ENCODE assay signal across 20 cellular contexts in genomic region chr21:44640761-44641160, GRCh38. TPM values are rescaled to one million over a fixed set of nuclear protein-coding genes. Genes with fewer than 3 reads are reported as not detected.
A peak's percentile ranks its signal among the peaks of the same experiment; 100 is the strongest.
DNase-seq lines count a peak whose midpoint lies in the region; ATAC-seq and TF ChIP-seq lines count a peak whose summit lies in the region.
"Had no signal": no experiment of that assay in that cellular context is flagged by ENCODE, and none has a peak within 500 bp of the region (broad histone marks: within the 10 kb centered on the region; RNA-seq: fewer than 3 reads in every experiment).

No MANE protein-coding gene starts in this region.

- TF ChIP-seq CTCF in endodermal cell (conservative IDR thresholded peaks at IDR 0.05) (no peak), osteoblast (IDR thresholded peaks at IDR 0.05; ENCODE audit: extremely low read depth, low read depth, low read length) (no peak)

- no peak overlapping the region for H3K4me3 ChIP-seq in endodermal cell (ENCODE audit: low read length)
- H3K4me3 ChIP-seq in osteoblast (ENCODE audit: insufficient read depth, low read length): no peak overlapping the region
- H3K4me3 ChIP-seq: BLaER1 had no signal

- no peak overlapping the region for H3K4me3 Mint-ChIP-seq in endodermal cell
- H3K4me3 Mint-ChIP-seq: CD4-positive, alpha-beta T cell; CD8-positive, alpha-beta T cell had no signal

- H3K36me3 ChIP-seq in endodermal cell (ENCODE audit: control insufficient read depth, insufficient read depth, low read length) (no peaks in the 10 kb centered on the region), osteoblast (ENCODE audit: insufficient read depth, low read length) (no peaks in the 10 kb centered on the region)
- H3K36me3 ChIP-seq: BE2C, BLaER1 had no signal

- H3K9me3 ChIP-seq in endodermal cell (ENCODE audit: control insufficient read depth, low read length) (peaks cover 22% of the 10 kb centered on the region), osteoblast (ENCODE audit: low read depth, low read length) (no peaks in the 10 kb centered on the region)

- 89 to 92% methylated on average over 3 to 5 of the region's 5 CpGs for WGBS in endodermal cell (ENCODE audit: insufficient coverage in 1 of 2, insufficient read length in 1 of 2), 2 experiments

- peaks cover 2% of the 10 kb centered on the region for H3K4me1 Mint-ChIP-seq in endodermal cell

- ATAC-seq in sciatic nerve (no peak), GM19452 (IDR thresholded peaks at IDR 0.05; ENCODE audit: unreplicated experiment) (no peak)
- ATAC-seq: CD8-positive, alpha-beta T cell had no signal

- no peaks in the 10 kb centered on the region for H4K20me1 ChIP-seq in osteoblast (ENCODE audit: insufficient read depth, low read length)
- H4K20me1 ChIP-seq: BLaER1 had no signal

- peaks cover 3% of the 10 kb centered on the region for H3K27me3 Mint-ChIP-seq in endodermal cell (ENCODE audit: insufficient read depth)
- H3K27me3 Mint-ChIP-seq: CD4-positive, alpha-beta T cell had no signal

- no peak overlapping the region for H3K27ac Mint-ChIP-seq in endodermal cell
- H3K27ac Mint-ChIP-seq: CD4-positive, alpha-beta T cell; CD8-positive, alpha-beta T cell had no signal

- peaks cover 44% of the 10 kb centered on the region for H3K9me3 Mint-ChIP-seq in endodermal cell

- H2AFZ ChIP-seq in osteoblast (ENCODE audit: low read length): no peak overlapping the region

- DNase-seq in ecto neural progenitor cell (ENCODE audit: low spot score) (peak; percentile 32), endodermal cell (peak; percentile 15), osteoblast (ENCODE audit: insufficient read length, low spot score, missing footprints) (peak; percentile 11), sciatic nerve (ENCODE audit: low spot score) (peak; percentile 15), T-helper 2 cell (no peak), C1 segment of cervical spinal cord (lab: John Stamatoyannopoulos, UW) (no peak)
- DNase-seq: 8988T; ACHN; BE2C; Caco-2; Calu3; CD4-positive, alpha-beta T cell; DMS79 treated with DMSO at 0.1 percent for 48 hours; GF-D8 had no signal

- H3K4me1 ChIP-seq in endodermal cell (ENCODE audit: control insufficient read depth, insufficient read depth, low read length): no peaks in the 10 kb centered on the region
- no peaks in the 10 kb centered on the region for H3K4me1 ChIP-seq in osteoblast (ENCODE audit: insufficient read depth, low read length)
- H3K4me1 ChIP-seq: BE2C, BLaER1, Caco-2 had no signal

- no peaks in the 10 kb centered on the region for H3K79me2 ChIP-seq in osteoblast (ENCODE audit: insufficient read depth, low read length)

- no peak overlapping the region for H3K9ac ChIP-seq in endodermal cell (ENCODE audit: extremely low read depth, low read length, poor library complexity, severe bottlenecking)
- H3K9ac ChIP-seq: BLaER1 had no signal

- H3K27ac ChIP-seq in endodermal cell (ENCODE audit: low read depth, low read length) (no peak overlapping the region), osteoblast (ENCODE audit: low read depth, low read length) (no peak overlapping the region)
- H3K27ac ChIP-seq: BLaER1, C4-2B had no signal

- intact Hi-C loops in sciatic nerve (cut with DNase I): no loop called here

- peaks cover 4% of the 10 kb centered on the region for H3K36me3 Mint-ChIP-seq in endodermal cell (ENCODE audit: low read depth)
- H3K36me3 Mint-ChIP-seq: CD8-positive, alpha-beta T cell had no signal

- H3K27me3 ChIP-seq in endodermal cell (ENCODE audit: control insufficient read depth, insufficient read depth, low read length, poor library complexity, severe bottlenecking): no peaks in the 10 kb centered on the region
- H3K27me3 ChIP-seq in osteoblast (ENCODE audit: insufficient read depth, low read length): no peaks in the 10 kb centered on the region
- H3K27me3 ChIP-seq: BE2C, BLaER1 had no signal

- H3K4me2 ChIP-seq in osteoblast (ENCODE audit: insufficient read depth, low read length): no peak overlapping the region
- H3K4me2 ChIP-seq: BLaER1 had no signal

RNA-seq across cellular contexts. Expression of gene KRTAP10-10, which starts 3.6 kb away (rescaled TPM):
- total RNA-seq in endodermal cell (not detected), osteoblast (not detected in 2 replicates), sciatic nerve (not detected)
- not detected for polyA plus RNA-seq in endodermal cell (2013, experiment 1 of 2)
- not detected for polyA plus RNA-seq in endodermal cell (2013, experiment 2 of 2)
- total RNA-seq: A673; Caco-2; Calu3; CD4-positive, alpha-beta T cell; CD8-positive, alpha-beta T cell had no signal
- polyA plus RNA-seq: AG04450 had no signal

RNA-seq across cellular contexts. Expression of gene KRTAP10-11, which starts 5.5 kb away (rescaled TPM):
- total RNA-seq in endodermal cell (not detected), osteoblast (not detected in 2 replicates), sciatic nerve (not detected)
- polyA plus RNA-seq in endodermal cell (2013, experiment 1 of 2): not detected
- not detected for polyA plus RNA-seq in endodermal cell (2013, experiment 2 of 2)
- total RNA-seq: A673; Caco-2; Calu3; CD4-positive, alpha-beta T cell; CD8-positive, alpha-beta T cell had no signal
- polyA plus RNA-seq: AG04450 had no signal

RNA-seq across cellular contexts. Expression of gene KRTAP12-4, which starts 13.7 kb away (rescaled TPM):
- total RNA-seq in endodermal cell: not detected
- not detected for polyA plus RNA-seq in endodermal cell (2013, experiment 1 of 2)
- polyA plus RNA-seq in endodermal cell (2013, experiment 2 of 2): not detected
- total RNA-seq in osteoblast: not detected in 2 replicates
- not detected for total RNA-seq in sciatic nerve
- total RNA-seq: Caco-2; Calu3; CD4-positive, alpha-beta T cell; CD8-positive, alpha-beta T cell had no signal
- polyA plus RNA-seq: AG04450 had no signal

RNA-seq across cellular contexts. Expression of gene KRTAP10-9, which starts 13.9 kb away (rescaled TPM):
- total RNA-seq in endodermal cell (not detected), osteoblast (not detected in 2 replicates), sciatic nerve (not detected)
- polyA plus RNA-seq in endodermal cell (2013, experiment 1 of 2): not detected
- polyA plus RNA-seq in endodermal cell (2013, experiment 2 of 2): not detected
- total RNA-seq: A673; Caco-2; Calu3; CD4-positive, alpha-beta T cell; CD8-positive, alpha-beta T cell had no signal
- polyA plus RNA-seq: AG04450 had no signal

RNA-seq across cellular contexts. Expression of gene KRTAP12-3, which starts 17.0 kb away (rescaled TPM):
- total RNA-seq in endodermal cell (not detected), osteoblast (not detected in 2 replicates), sciatic nerve (not detected)
- not detected for polyA plus RNA-seq in endodermal cell (2013, experiment 1 of 2)
- polyA plus RNA-seq in endodermal cell (2013, experiment 2 of 2): not detected
- total RNA-seq: A673; Caco-2; Calu3; CD4-positive, alpha-beta T cell had no signal
- polyA plus RNA-seq: AG04450 had no signal

Comparison
In these comparisons a context has a peak if more than half of its experiments do, and no peak if none do; other contexts are left out.
1. DNase-seq: peak in ecto neural progenitor cell (single experiment), endodermal cell (single experiment), osteoblast (single experiment) and sciatic nerve (single experiment); none in T-helper 2 cell (0 of 5) and C1 segment of cervical spinal cord (0 of 14).